In genomic region chr2:28199995-28200394, GRCh38 we compare ENCODE assay signal across 18 cellular contexts.
"Had no signal": no experiment of that assay in that cellular context is flagged by ENCODE, and none has a peak within 500 bp of the region (broad histone marks: within the 10 kb centered on the region; RNA-seq: fewer than 3 reads in every experiment).

No MANE protein-coding gene starts in this region.

- H3K9me3 ChIP-seq: heart left ventricle, lower lobe of right lung, prostate gland, right lobe of liver had no signal

- H3K36me3 ChIP-seq: lower lobe of right lung, prostate gland, right lobe of liver had no signal

- H3K27ac ChIP-seq: coronary artery, heart left ventricle, lower lobe of right lung, prostate gland, right lobe of liver had no signal

- FAIRE-seq: frontal cortex had no signal

- H3K27me3 ChIP-seq: heart left ventricle, right lobe of liver had no signal

- H3K4me3 ChIP-seq: coronary artery, heart left ventricle, lower lobe of right lung, prostate gland, right lobe of liver had no signal

- H3K4me1 ChIP-seq: lower lobe of right lung, prostate gland, right lobe of liver had no signal

- DNase-seq: activated CD4-positive, alpha-beta memory T cell treated with anti-CD3 and anti-CD28 coated beads, Interleukin-2, amount 10 ng/mL, durations not matched to agents 7 days and 5 days; activated CD4-positive, alpha-beta T cell treated with anti-CD3 and anti-CD28 coated beads for 36 hours; activated CD8-positive, alpha-beta memory T cell treated with anti-CD3 and anti-CD28 coated beads, Interleukin-2, amount 50 U/mL, for 4 hours; activated gamma-delta T cell; activated naive CD8-positive, alpha-beta T cell treated with anti-CD3 and anti-CD28 coated beads for 36 hours; activated T-cell treated with anti-CD3 and anti-CD28 coated beads, Interleukin-2, amount 50 U/mL, for 48 hours; effector CD4-positive, alpha-beta T cell; heart left ventricle; immature natural killer cell; left colon; lower lobe of right lung; right lobe of liver; stimulated activated naive CD8-positive, alpha-beta T cell treated with anti-CD3 and anti-CD28 coated beads, Interleukin-15, Interleukin-2, amounts not matched to agents 100 U/mL and 50 U/mL, for 24 hours; T-helper 17 cell; trophoblast cell had no signal

- ATAC-seq: activated CD4-positive, alpha-beta T cell treated with anti-CD3 and anti-CD28 coated beads for 36 hours; heart left ventricle; left colon; lower lobe of right lung; right lobe of liver; stimulated activated naive CD8-positive, alpha-beta T cell treated with anti-CD3 and anti-CD28 coated beads, Interleukin-15, Interleukin-2, amounts not matched to agents 100 U/mL and 50 U/mL, for 24 hours; T-helper 17 cell had no signal
